In the genomic region with DNA sequence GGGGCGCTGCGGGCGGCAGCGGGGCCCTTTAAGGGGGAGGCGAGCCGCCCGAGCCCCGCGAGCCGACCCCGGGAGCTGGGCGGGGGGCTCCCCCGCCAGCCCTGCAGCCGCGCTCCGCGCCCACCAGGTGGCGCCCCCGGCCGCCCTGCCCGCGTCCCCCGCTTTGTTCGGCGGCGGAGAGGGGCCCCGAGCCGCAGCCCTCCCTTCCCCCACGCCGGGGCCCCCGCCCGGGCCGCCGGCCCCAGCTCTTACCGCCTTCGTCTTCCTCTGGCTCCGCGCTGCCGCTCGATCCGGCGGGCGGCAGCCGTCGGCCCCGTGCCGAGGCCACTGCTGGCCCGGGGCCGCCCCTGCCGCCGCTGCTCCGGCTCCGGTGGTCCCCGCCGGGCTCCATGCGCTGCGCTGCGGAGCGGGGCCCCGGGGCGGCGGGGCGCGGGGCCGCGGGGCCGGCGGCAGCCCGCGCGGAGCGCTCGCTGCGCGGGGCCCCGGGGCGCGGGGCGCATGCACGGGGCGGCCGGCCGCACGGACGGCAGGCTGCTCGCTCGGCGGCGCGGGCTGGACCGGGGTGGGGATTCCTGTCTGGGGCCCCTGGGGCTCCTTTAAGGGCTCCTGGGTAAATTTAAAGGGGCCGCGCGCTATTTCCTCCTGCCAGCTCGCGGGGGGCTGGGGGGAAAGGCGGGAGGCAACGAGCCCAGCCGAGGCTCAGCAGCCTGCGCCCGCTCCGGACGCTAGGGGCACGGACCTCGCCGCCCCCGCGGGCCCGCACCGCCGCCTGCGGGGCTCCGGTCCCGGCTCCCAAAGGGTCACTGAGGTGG, we compare ENCODE assay signal across 8 cellular contexts. TPM values are rescaled to one million over a fixed set of nuclear protein-coding genes. Genes with fewer than 3 reads are reported as not detected.
DNase-seq lines count a peak whose midpoint lies in the region; ATAC-seq, FAIRE-seq and TF ChIP-seq lines count a peak whose summit lies in the region.

A gene (minus strand): TSS at position 544 of the 812 bp plus-strand sequence. CDS start 153 bp downstream, at position 391.

- H3K18ac ChIP-seq in neuronal stem cell (ENCODE audit: low read length) = peak within 1 kb of the TSS; percentile 98

- peak within 1 kb of the TSS; percentile 95 for H3K4me2 ChIP-seq in neuronal stem cell (ENCODE audit: insufficient read depth, low read length, poor library complexity, severe bottlenecking)

- no peak within 1 kb of the TSS for H4K8ac ChIP-seq in neuronal stem cell (ENCODE audit: low read depth, low read length)

- peak in 4 of 6 experiments; percentile 45 to 99 (median 88) for TF ChIP-seq CTCF in thyroid gland (IDR thresholded peaks at IDR 0.05)

- peaks cover 29 to 31% of the 10 kb centered on the region in 2 donors for H3K4me1 ChIP-seq in neuronal stem cell (ENCODE audit: control insufficient read depth in 2 of 2, insufficient read depth in 1 of 2, low read depth in 1 of 2, low read length in 2 of 2)
- peaks cover 23 to 40% of the 10 kb centered on the region in 2 donors for H3K4me1 ChIP-seq in thyroid gland

- H4K91ac ChIP-seq in neuronal stem cell (ENCODE audit: low read depth, low read length, poor library complexity) = peak within 1 kb of the TSS; percentile 60

- no peak within 1 kb of the TSS for H2BK12ac ChIP-seq in neuronal stem cell (ENCODE audit: low read length)

- DNase-seq in ACHN (peak; percentile 50), HK-2 (ENCODE audit: unreplicated experiment) (peak; percentile 41), RKO (ENCODE audit: low spot score) (peak; percentile 79), frontal cortex (ENCODE audit: low spot score in 2 of 2) (peak; percentile 83 to 84), neuronal stem cell (ENCODE audit: low spot score) (peak; percentile 72), thyroid gland (peak; percentile 70 to 72)
- DNase-seq in activated naive CD4-positive, alpha-beta T cell (lab: John Stamatoyannopoulos, UW) = peak; percentile 8 to 64 (median 28)

- H2BK5ac ChIP-seq in neuronal stem cell (ENCODE audit: low read length) = peak within 1 kb of the TSS; percentile 93

- intact Hi-C loops in thyroid gland (cut with DNase I) = loop anchor here (5.0 to 10.0 kb wide), 2 partner anchors 46 to 174 kb away; a partner anchor contains a TSS

- FAIRE-seq in frontal cortex (lab: Jason Lieb, UNC) = no peak

- H3K36me3 ChIP-seq in neuronal stem cell (replicated peaks in 1 of 2; ENCODE audit: control insufficient read depth in 2 of 2, insufficient read depth in 2 of 2, low read length in 2 of 2) (peaks cover 6 to 27% of the 10 kb centered on the region in 2 donors), thyroid gland (no peaks in the 10 kb centered on the region)

- H3K23ac ChIP-seq in neuronal stem cell (ENCODE audit: low read depth, low read length, poor library complexity) = no peak within 1 kb of the TSS

- H2AK5ac ChIP-seq in neuronal stem cell (ENCODE audit: low read depth, low read length) = peak within 1 kb of the TSS; percentile 72

- H3K79me1 ChIP-seq in neuronal stem cell (ENCODE audit: low read depth, low read length) = peaks cover 9% of the 10 kb centered on the region

- WGBS in neuronal stem cell (ENCODE audit: extremely low coverage in 2 of 2, insufficient read length in 2 of 2, insufficient replicate concordance in 1 of 2), 2 donors = no CpG with 5 or more reads among the region's 114 CpGs
- WGBS in thyroid gland, 2 donors = no CpG with 5 or more reads among the region's 114 CpGs

- no peak within 1 kb of the TSS for H2BK120ac ChIP-seq in neuronal stem cell (ENCODE audit: low read depth, low read length)

- H3K9me3 ChIP-seq in neuronal stem cell (replicated peaks in 1 of 2; ENCODE audit: control insufficient read depth in 2 of 2, insufficient read depth in 1 of 2, low read depth in 1 of 2, low read length in 2 of 2) (no peaks in the 10 kb centered on the region), thyroid gland (no peaks in the 10 kb centered on the region)

- peak within 1 kb of the TSS; percentile 2 for H3K4ac ChIP-seq in neuronal stem cell (ENCODE audit: low read length)

- no peak for TF ChIP-seq POLR2A in thyroid gland (IDR thresholded peaks at IDR 0.05)

- peak within 1 kb of the TSS; percentile 93 for H2BK15ac ChIP-seq in neuronal stem cell (ENCODE audit: low read length)

- peak within 1 kb of the TSS; percentile 97 for H3K27ac ChIP-seq in neuronal stem cell (replicated peaks; ENCODE audit: low read length)
- peak within 1 kb of the TSS; percentile 82 to 92 (median 83) for H3K27ac ChIP-seq in thyroid gland

- H3K14ac ChIP-seq in neuronal stem cell (ENCODE audit: low read length) = peak within 1 kb of the TSS; percentile 60

- peak within 1 kb of the TSS; percentile 90 for H3K9ac ChIP-seq in neuronal stem cell (ENCODE audit: low read depth, low read length, poor library complexity)

- in situ Hi-C loops in ACHN (cut with HindIII; ENCODE audit: low pct_ligation_motif_present, low pct_unique_long_range_greater_than_20kb, low sequenced_read_pairs) = no loop called here

- ATAC-seq in GM18909 (IDR thresholded peaks at IDR 0.05; ENCODE audit: poor library complexity, unreplicated experiment) = peak; percentile 66

- H3K4me3 ChIP-seq in neuronal stem cell (ENCODE audit: low read length in 2 of 2) = peak within 1 kb of the TSS; percentile 92 to 94
- peak within 1 kb of the TSS; percentile 53 to 87 (median 81) for H3K4me3 ChIP-seq in thyroid gland (replicated peaks in 1 of 3)

- no peaks in the 10 kb centered on the region for H3K27me3 ChIP-seq in neuronal stem cell (ENCODE audit: control insufficient read depth in 3 of 3, insufficient read depth in 3 of 3, low read depth in 1 of 3, low read length in 3 of 3)
- H3K27me3 ChIP-seq in thyroid gland = no peaks in the 10 kb centered on the region

- peak within 1 kb of the TSS; percentile 80 for H2AFZ ChIP-seq in neuronal stem cell (ENCODE audit: low read length)

RNA-seq across cellular contexts. Expression of the gene that starts here (rescaled TPM):
- total RNA-seq in frontal cortex = 55.8 TPM
- 30.6 TPM for polyA plus RNA-seq in neuronal stem cell (2013, experiment 1 of 2)
- polyA plus RNA-seq in neuronal stem cell (2013, experiment 2 of 2) = 29.7 TPM
- total RNA-seq in thyroid gland = 10 to 100 TPM; 14.7 to 29.7 (median 18.6) TPM

Comparison
In these comparisons a context has a peak if more than half of its experiments do, and no peak if none do; other contexts are left out.
1. Peak in every context shown above with its lines: DNase-seq, ATAC-seq, H3K4me3 ChIP-seq and H3K27ac ChIP-seq.
2. DNase-seq: peak in every context shown above with its lines; median percentile 84 in frontal cortex; 79 in RKO; 72 in neuronal stem cell; 71 in thyroid gland; 50 in ACHN; 41 in HK-2; 28 in activated naive CD4-positive, alpha-beta T cell.